In the genomic region with DNA sequence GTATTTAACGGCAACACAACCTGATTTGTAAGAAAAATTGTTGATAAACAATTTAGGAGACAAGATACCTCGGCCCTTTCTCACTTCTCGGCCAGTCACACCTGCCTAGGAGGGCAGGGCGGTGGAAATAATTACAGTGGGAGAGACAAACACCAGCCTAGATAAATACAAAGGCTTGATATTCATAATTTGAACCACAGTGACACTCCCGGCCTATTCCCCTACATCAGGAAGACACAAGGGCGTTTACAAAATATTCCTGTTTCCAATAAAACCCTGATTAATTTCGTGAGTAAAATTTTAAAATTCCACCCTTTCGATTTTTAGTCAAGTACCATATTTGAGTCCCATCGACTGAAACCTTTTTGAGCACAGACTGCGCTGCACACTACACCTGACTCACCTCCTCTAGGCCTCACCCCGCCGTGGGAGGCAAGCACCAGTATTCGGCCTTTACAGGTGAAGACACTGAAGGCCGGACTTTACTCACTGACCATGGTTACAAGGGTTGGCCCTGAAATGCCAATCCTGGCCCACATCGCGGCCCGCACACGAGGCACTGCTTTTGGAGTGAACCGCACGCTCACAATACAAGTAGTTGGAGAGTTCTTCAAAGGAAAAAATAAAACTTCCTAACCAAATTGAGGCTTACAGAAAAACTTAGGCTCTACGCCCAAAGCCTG, we compare ENCODE assay signal across 8 cellular contexts. TPM values are rescaled to one million over a fixed set of nuclear protein-coding genes. Genes with fewer than 3 reads are reported as not detected.
DNase-seq lines count a peak whose midpoint lies in the region; ATAC-seq and TF ChIP-seq lines count a peak whose summit lies in the region.

No MANE protein-coding gene starts in this region.

- intact Hi-C loops in breast epithelium (cut with DNase I; ENCODE audit: low total_unique reads): no loop called here

- no peaks in the 10 kb centered on the region for H3K27me3 Mint-ChIP-seq in T-helper 17 cell

- peak overlapping the region; percentile 98 for H3K27ac ChIP-seq in breast epithelium

- H3K4me3 ChIP-seq in breast epithelium: peak overlapping the region; percentile 67 to 96 (median 85)

- H3K27ac Mint-ChIP-seq in T-helper 17 cell: peak overlapping the region; percentile 97

- peaks cover 0 to 7% of the 10 kb centered on the region in 2 donors for H3K4me1 ChIP-seq in breast epithelium

- H3K4me3 Mint-ChIP-seq in T-helper 17 cell: peak overlapping the region; percentile 97

- H3K27me3 ChIP-seq in breast epithelium: no peaks in the 10 kb centered on the region

- DNase-seq in AG20443 (ENCODE audit: low spot score) (peak; percentile 24), T-helper 17 cell (peak in 1 of 3 donors; percentile 18), breast epithelium (ENCODE audit: low spot score in 2 of 2) (peak in 1 of 2 donors; percentile 42), kidney glomerular epithelial cell (lab: John Stamatoyannopoulos, UW) (peak; percentile 75), NCI-H1048 (lab: John Stamatoyannopoulos, UW) (no peak)
- DNase-seq in stimulated activated CD4-positive, alpha-beta T cell treated with anti-CD3 and anti-CD28 coated beads, Interleukin-2, amount 100 ng/mL, for 24 hours: peak; percentile 53 to 60

- no peak for TF ChIP-seq POLR2A in breast epithelium (IDR thresholded peaks at IDR 0.05)

- H3K36me3 ChIP-seq in breast epithelium: no peaks in the 10 kb centered on the region

- ATAC-seq in HG03432 (IDR thresholded peaks at IDR 0.05; ENCODE audit: unreplicated experiment) (peak; percentile 15), T-helper 17 cell (peak; percentile 32), GM18861 (IDR thresholded peaks at IDR 0.05; ENCODE audit: unreplicated experiment) (no peak)

- H3K4me1 Mint-ChIP-seq in T-helper 17 cell: peaks cover 36% of the 10 kb centered on the region

- H3K36me3 Mint-ChIP-seq in T-helper 17 cell (ENCODE audit: low read depth): no peaks in the 10 kb centered on the region

- no peaks in the 10 kb centered on the region for H3K9me3 ChIP-seq in T-helper 17 cell (ENCODE audit: control insufficient read depth, low read length, poor library complexity, severe bottlenecking)
- no peaks in the 10 kb centered on the region for H3K9me3 ChIP-seq in breast epithelium

- TF ChIP-seq CTCF in breast epithelium (IDR thresholded peaks at IDR 0.05): no peak

RNA-seq across cellular contexts. Expression of a gene that starts 0.8 kb away (rescaled TPM):
- total RNA-seq in T-helper 17 cell: 100 to 1,000 TPM; 111 to 147 TPM
- total RNA-seq in breast epithelium: 100 to 1,000 TPM; 111 to 158 (median 151) TPM

RNA-seq across cellular contexts. Expression of a gene that starts 39.3 kb away (rescaled TPM):
- total RNA-seq in T-helper 17 cell (10 to 100 TPM; 50.6 to 58.4 TPM), breast epithelium (10 to 100 TPM; 34.1 to 77.4 (median 34.4) TPM)
